Comparison of ENCODE assay signal across 1 cellular context in genomic region chr4:181234951-181235350, GRCh38.
TF ChIP-seq lines count a peak whose summit lies in the region.

No MANE protein-coding gene starts in this region.

TF ChIP-seq in GM23338, 12 proteins besides CTCF, POLR2A, EP300 and RAD21 (continued from another document):
- TF ChIP-seq ZNF462 (CRISPR knock-in tag; IDR thresholded peaks at IDR 0.05): no peak
- TF ChIP-seq EZH2 (IDR thresholded peaks at IDR 0.05; ENCODE audit: low read depth, unreplicated experiment): no peak
- TF ChIP-seq STAT1 (IDR thresholded peaks at IDR 0.05; ENCODE audit: unreplicated experiment): no peak
- TF ChIP-seq EZH2phosphoT487 (IDR thresholded peaks at IDR 0.05; ENCODE audit: unreplicated experiment): no peak
- no peak for TF ChIP-seq POLR2AphosphoS5 (IDR thresholded peaks at IDR 0.05; ENCODE audit: low read depth)
- TF ChIP-seq REST (IDR thresholded peaks at IDR 0.05; ENCODE audit: unreplicated experiment): no peak
- TF ChIP-seq NANOG (IDR thresholded peaks at IDR 0.05; ENCODE audit: borderline replicate concordance): no peak
- TF ChIP-seq CREB1 (CRISPR knock-in tag; IDR thresholded peaks at IDR 0.05; ENCODE audit: low read depth): no peak
- no peak for TF ChIP-seq ZNF114 (CRISPR knock-in tag; IDR thresholded peaks at IDR 0.05)
- TF ChIP-seq ETS1 (IDR thresholded peaks at IDR 0.05): no peak
